39 cellular contexts compared by ENCODE assay signal in the genomic region with DNA sequence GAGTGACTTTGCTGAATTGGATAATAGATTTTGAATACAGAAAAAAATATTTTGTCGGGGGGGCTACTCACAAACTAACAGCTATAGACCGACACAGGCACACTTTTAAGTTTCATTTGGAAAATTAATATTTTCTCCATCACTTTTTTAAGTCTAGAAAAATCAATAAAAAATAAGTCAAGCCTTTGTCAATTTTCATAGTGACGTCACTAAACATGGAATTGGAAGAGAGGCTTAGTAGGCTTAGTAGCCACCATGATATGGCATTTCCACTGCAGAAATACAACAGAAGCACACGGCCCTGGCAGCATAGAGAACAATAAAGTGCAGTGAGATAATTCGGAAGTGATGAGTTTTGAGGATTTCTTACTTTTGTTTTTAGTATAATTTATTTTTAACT.
"Had no signal": no experiment of that assay in that cellular context is flagged by ENCODE, and none has a peak within 500 bp of the region (broad histone marks: within the 10 kb centered on the region; RNA-seq: fewer than 3 reads in every experiment).

No MANE protein-coding gene starts in this region.

- H3K4me1 Mint-ChIP-seq: activated naive CD4-positive, alpha-beta T cell treated with anti-CD3 and anti-CD28 coated beads, Interleukin-2, amount 10 ng/mL, durations not matched to agents 7 days and 5 days; activated naive CD4-positive, alpha-beta T cell treated with anti-CD3 and anti-CD28 coated beads, Interleukin-2, amount 50 U/mL, for 24 hours; activated naive CD8-positive, alpha-beta T cell treated with anti-CD3 and anti-CD28 coated beads for 36 hours; activated naive CD8-positive, alpha-beta T cell treated with anti-CD3 and anti-CD28 coated beads, Interleukin-2, amount 10 ng/mL, durations not matched to agents 7 days and 5 days; activated naive CD8-positive, alpha-beta T cell treated with anti-CD3 and anti-CD28 coated beads, Interleukin-2, amount 50 U/mL, for 24 hours; activated T-helper 17 cell treated with anti-CD3 and anti-CD28 coated beads, Interleukin-2, amount 50 U/mL, for 72 hours; central memory CD8-positive, alpha-beta T cell had no signal

- H3K27me3 ChIP-seq: adrenal gland, ascending aorta, body of pancreas, breast epithelium, cardiac muscle cell had no signal

- H3K27me3 Mint-ChIP-seq: activated naive CD4-positive, alpha-beta T cell treated with anti-CD3 and anti-CD28 coated beads, Interleukin-2, amount 50 U/mL, for 24 hours; activated naive CD8-positive, alpha-beta T cell treated with anti-CD3 and anti-CD28 coated beads for 36 hours had no signal

- FAIRE-seq: astrocyte, bronchial epithelial cell had no signal

- H3K27ac ChIP-seq: adrenal gland, ascending aorta, body of pancreas, brain microvascular endothelial cell, breast epithelium, cardiac muscle cell had no signal

- H3K4me3 Mint-ChIP-seq: activated naive CD4-positive, alpha-beta T cell treated with anti-CD3 and anti-CD28 coated beads for 36 hours; activated naive CD4-positive, alpha-beta T cell treated with anti-CD3 and anti-CD28 coated beads, Interleukin-2, amount 10 ng/mL, durations not matched to agents 7 days and 5 days; activated naive CD4-positive, alpha-beta T cell treated with anti-CD3 and anti-CD28 coated beads, Interleukin-2, amount 50 U/mL, for 24 hours; activated naive CD8-positive, alpha-beta T cell; activated naive CD8-positive, alpha-beta T cell treated with anti-CD3 and anti-CD28 coated beads for 36 hours; activated naive CD8-positive, alpha-beta T cell treated with anti-CD3 and anti-CD28 coated beads, Interleukin-2, amount 10 ng/mL, durations not matched to agents 7 days and 5 days; activated naive CD8-positive, alpha-beta T cell treated with anti-CD3 and anti-CD28 coated beads, Interleukin-2, amount 50 U/mL, for 24 hours; activated T-cell treated with anti-CD3 and anti-CD28 coated beads, Interleukin-2, amount 50 U/mL, for 24 hours; activated T-cell treated with anti-CD3 and anti-CD28 coated beads, Interleukin-2, amount 50 U/mL, for 4 hours; activated T-cell treated with anti-CD3 and anti-CD28 coated beads, Interleukin-2, amount 50 U/mL, for 72 hours; activated T-helper 1 cell treated with anti-CD3 and anti-CD28 coated beads, Interleukin-12 subunit alpha, Interleukin-12 subunit beta, Interleukin-2, Interleukin-4 antibody, amounts not matched to agents 30 ng/mL and 10 ng/mL and 1 ng/mL, durations not matched to agents 14 hours and 24 hours and 36 hours; activated T-helper 17 cell treated with anti-CD3 and anti-CD28 coated beads, Interleukin-2, amount 50 U/mL, for 72 hours; brain; central memory CD8-positive, alpha-beta T cell had no signal

- H3K4me3 ChIP-seq: adrenal gland, ascending aorta, body of pancreas, breast epithelium, cardiac muscle cell had no signal

- H3K9me3 Mint-ChIP-seq: activated naive CD4-positive, alpha-beta T cell treated with anti-CD3 and anti-CD28 coated beads for 36 hours; activated naive CD4-positive, alpha-beta T cell treated with anti-CD3 and anti-CD28 coated beads, Interleukin-2, amount 10 ng/mL, durations not matched to agents 7 days and 5 days; activated naive CD4-positive, alpha-beta T cell treated with anti-CD3 and anti-CD28 coated beads, Interleukin-2, amount 50 U/mL, for 24 hours; activated naive CD4-positive, alpha-beta T cell treated with anti-CD3 and anti-CD28 coated beads, Interleukin-2, amount 50 U/mL, for 72 hours; activated naive CD8-positive, alpha-beta T cell treated with anti-CD3 and anti-CD28 coated beads for 36 hours; activated naive CD8-positive, alpha-beta T cell treated with anti-CD3 and anti-CD28 coated beads, Interleukin-2, amount 10 ng/mL, durations not matched to agents 7 days and 5 days; activated naive CD8-positive, alpha-beta T cell treated with anti-CD3 and anti-CD28 coated beads, Interleukin-2, amount 50 U/mL, for 24 hours; activated T-cell treated with anti-CD3 and anti-CD28 coated beads, Interleukin-2, amount 50 U/mL, for 24 hours; activated T-cell treated with anti-CD3 and anti-CD28 coated beads, Interleukin-2, amount 50 U/mL, for 4 hours; activated T-cell treated with anti-CD3 and anti-CD28 coated beads, Interleukin-2, amount 50 U/mL, for 72 hours; activated T-helper 1 cell treated with anti-CD3 and anti-CD28 coated beads, Interleukin-12 subunit alpha, Interleukin-12 subunit beta, Interleukin-2, Interleukin-4 antibody, amounts not matched to agents 30 ng/mL and 10 ng/mL and 1 ng/mL, durations not matched to agents 14 hours and 24 hours and 36 hours; activated T-helper 17 cell treated with anti-CD3 and anti-CD28 coated beads, Interleukin-2, amount 50 U/mL, for 72 hours; activated T-helper 2 cell treated with anti-CD3 and anti-CD28 coated beads, Interferon-gamma antibody, Interleukin-2, Interleukin-4, amounts not matched to agents 10 μg/mL and 5 μg/mL and 100 μg/mL, durations not matched to agents 14 hours and 24 hours and 36 hours; brain; central memory CD8-positive, alpha-beta T cell had no signal

- DNase-seq: activated effector memory CD4-positive, alpha-beta T cell treated with anti-CD3 and anti-CD28 coated beads, Interleukin-2, amount 50 U/mL, for 16 hours; activated effector memory CD4-positive, alpha-beta T cell treated with Interleukin-2 at 50 U/mL for 16 hours; activated gamma-delta T cell; activated gamma-delta T cell treated with Interleukin-2 at 50 U/mL for 16 hours; activated naive CD4-positive, alpha-beta T cell; activated naive CD4-positive, alpha-beta T cell treated with anti-CD3 and anti-CD28 coated beads for 36 hours; activated naive CD4-positive, alpha-beta T cell treated with anti-CD3 and anti-CD28 coated beads, Interleukin-2, amount 10 ng/mL, durations not matched to agents 7 days and 5 days; activated naive CD4-positive, alpha-beta T cell treated with anti-CD3 and anti-CD28 coated beads, Interleukin-2, amount 50 U/mL, for 16 hours; activated naive CD4-positive, alpha-beta T cell treated with Interleukin-2 at 50 U/mL for 16 hours; activated naive CD8-positive, alpha-beta T cell treated with anti-CD3 and anti-CD28 coated beads for 36 hours; activated naive CD8-positive, alpha-beta T cell treated with anti-CD3 and anti-CD28 coated beads, Interleukin-2, amount 10 ng/mL, durations not matched to agents 7 days and 5 days; activated naive CD8-positive, alpha-beta T cell treated with anti-CD3 and anti-CD28 coated beads, Interleukin-2, amount 50 U/mL, for 24 hours; activated T-cell treated with anti-CD3 and anti-CD28 coated beads, Interleukin-2, amount 50 U/mL, for 1 hour; activated T-cell treated with anti-CD3 and anti-CD28 coated beads, Interleukin-2, amount 50 U/mL, for 24 hours; activated T-cell treated with anti-CD3 and anti-CD28 coated beads, Interleukin-2, amount 50 U/mL, for 4 hours; activated T-cell treated with anti-CD3 and anti-CD28 coated beads, Interleukin-2, amount 50 U/mL, for 48 hours; activated T-cell treated with anti-CD3 and anti-CD28 coated beads, Interleukin-2, amount 50 U/mL, for 72 hours; adrenal gland; amniotic stem cell; amygdala; anterior cingulate cortex; body of pancreas; brain microvascular endothelial cell; caudate nucleus; central memory CD4-positive, alpha-beta T cell; cerebellar nuclear complex had no signal

- H3K36me3 Mint-ChIP-seq: activated naive CD4-positive, alpha-beta T cell treated with anti-CD3 and anti-CD28 coated beads, Interleukin-2, amount 10 ng/mL, durations not matched to agents 7 days and 5 days; activated naive CD4-positive, alpha-beta T cell treated with anti-CD3 and anti-CD28 coated beads, Interleukin-2, amount 50 U/mL, for 24 hours; activated naive CD4-positive, alpha-beta T cell treated with anti-CD3 and anti-CD28 coated beads, Interleukin-2, amount 50 U/mL, for 72 hours; activated naive CD8-positive, alpha-beta T cell; activated naive CD8-positive, alpha-beta T cell treated with anti-CD3 and anti-CD28 coated beads for 36 hours; activated naive CD8-positive, alpha-beta T cell treated with anti-CD3 and anti-CD28 coated beads, Interleukin-2, amount 10 ng/mL, durations not matched to agents 7 days and 5 days; brain had no signal

- H3K9me3 ChIP-seq: adrenal gland, ascending aorta, body of pancreas, breast epithelium had no signal

- H3K36me3 ChIP-seq: adrenal gland, ascending aorta, brain microvascular endothelial cell, breast epithelium, cardiac muscle cell had no signal

- H3K4me1 ChIP-seq: ascending aorta, body of pancreas, breast epithelium had no signal

- ATAC-seq: activated naive CD4-positive, alpha-beta T cell treated with anti-CD3 and anti-CD28 coated beads, Interleukin-2, amount 50 U/mL, for 72 hours; activated naive CD8-positive, alpha-beta T cell treated with anti-CD3 and anti-CD28 coated beads, Interleukin-2, amount 50 U/mL, for 24 hours; activated T-cell treated with anti-CD3 and anti-CD28 coated beads, Interleukin-2, amount 50 U/mL, for 4 hours; activated T-cell treated with anti-CD3 and anti-CD28 coated beads, Interleukin-2, amount 50 U/mL, for 72 hours; activated T-helper 17 cell treated with anti-CD3 and anti-CD28 coated beads, Interleukin-2, amount 50 U/mL, for 72 hours; body of pancreas had no signal

- H3K27ac Mint-ChIP-seq: activated naive CD4-positive, alpha-beta T cell treated with anti-CD3 and anti-CD28 coated beads for 36 hours; activated naive CD4-positive, alpha-beta T cell treated with anti-CD3 and anti-CD28 coated beads, Interleukin-2, amount 10 ng/mL, durations not matched to agents 7 days and 5 days; activated naive CD4-positive, alpha-beta T cell treated with anti-CD3 and anti-CD28 coated beads, Interleukin-2, amount 50 U/mL, for 24 hours; activated naive CD4-positive, alpha-beta T cell treated with anti-CD3 and anti-CD28 coated beads, Interleukin-2, amount 50 U/mL, for 72 hours; activated naive CD8-positive, alpha-beta T cell; activated naive CD8-positive, alpha-beta T cell treated with anti-CD3 and anti-CD28 coated beads for 36 hours; activated naive CD8-positive, alpha-beta T cell treated with anti-CD3 and anti-CD28 coated beads, Interleukin-2, amount 10 ng/mL, durations not matched to agents 7 days and 5 days; activated naive CD8-positive, alpha-beta T cell treated with anti-CD3 and anti-CD28 coated beads, Interleukin-2, amount 50 U/mL, for 24 hours; activated T-cell treated with anti-CD3 and anti-CD28 coated beads, Interleukin-2, amount 50 U/mL, for 24 hours; activated T-cell treated with anti-CD3 and anti-CD28 coated beads, Interleukin-2, amount 50 U/mL, for 72 hours; activated T-helper 1 cell treated with anti-CD3 and anti-CD28 coated beads, Interleukin-12 subunit alpha, Interleukin-12 subunit beta, Interleukin-2, Interleukin-4 antibody, amounts not matched to agents 30 ng/mL and 10 ng/mL and 1 ng/mL, durations not matched to agents 14 hours and 24 hours and 36 hours; activated T-helper 17 cell treated with anti-CD3 and anti-CD28 coated beads, Interleukin-2, amount 50 U/mL, for 72 hours; activated T-helper 2 cell treated with anti-CD3 and anti-CD28 coated beads, Interferon-gamma antibody, Interleukin-2, Interleukin-4, amounts not matched to agents 10 μg/mL and 5 μg/mL and 100 μg/mL, durations not matched to agents 14 hours and 24 hours and 36 hours; brain had no signal
